In genomic region chr1:201183728-201184127, GRCh38 we compare ENCODE assay signal across 25 cellular contexts. TPM values are rescaled to one million over a fixed set of nuclear protein-coding genes. Genes with fewer than 3 reads are reported as not detected.
A peak's percentile ranks its signal among the peaks of the same experiment; 100 is the strongest.
DNase-seq lines count a peak whose midpoint lies in the region; ATAC-seq and TF ChIP-seq lines count a peak whose summit lies in the region.
"Had no signal": no experiment of that assay in that cellular context is flagged by ENCODE, and none has a peak within 500 bp of the region (broad histone marks: within the 10 kb centered on the region; RNA-seq: fewer than 3 reads in every experiment).

No MANE protein-coding gene starts in this region.

- no peak overlapping the region for H3K4ac ChIP-seq in trophoblast cell (ENCODE audit: low read depth, low read length)

- CTCF ChIA-PET in CD4-positive, alpha-beta T cell (lab: Charles Lee) = no interaction called here

- H3K9me3 Mint-ChIP-seq in endodermal cell = peaks cover 7% of the 10 kb centered on the region
- H3K9me3 Mint-ChIP-seq in CD4-positive, alpha-beta T cell = no peaks in the 10 kb centered on the region

- H3K18ac ChIP-seq in trophoblast cell (ENCODE audit: low read length) = peak overlapping the region; percentile 62

- no peak overlapping the region for H3K4me3 Mint-ChIP-seq in endodermal cell
- H3K4me3 Mint-ChIP-seq in CD4-positive, alpha-beta T cell = no peak overlapping the region
- H3K4me3 Mint-ChIP-seq: CD4-positive, alpha-beta memory T cell had no signal

- peaks cover 24% of the 10 kb centered on the region for H3K27me3 Mint-ChIP-seq in endodermal cell (ENCODE audit: insufficient read depth)
- peaks cover 47% of the 10 kb centered on the region for H3K27me3 Mint-ChIP-seq in CD4-positive, alpha-beta T cell

- H4K20me1 ChIP-seq in hepatocyte (ENCODE audit: insufficient read depth, poor library complexity, severe bottlenecking) = no peaks in the 10 kb centered on the region
- H4K20me1 ChIP-seq: BLaER1 had no signal

- H3K27me3 ChIP-seq in SJSA1 (replicated peaks) (no peaks in the 10 kb centered on the region), hepatocyte (peaks cover 5% of the 10 kb centered on the region), trophoblast cell (ENCODE audit: insufficient read depth, low read length) (no peaks in the 10 kb centered on the region), suprapubic skin (no peaks in the 10 kb centered on the region), sigmoid colon (no peaks in the 10 kb centered on the region), endodermal cell (ENCODE audit: control insufficient read depth, insufficient read depth, low read length, poor library complexity, severe bottlenecking) (peaks cover 17% of the 10 kb centered on the region)
- peaks cover 8% of the 10 kb centered on the region for H3K27me3 ChIP-seq in CD4-positive, alpha-beta T cell (ENCODE audit: control insufficient read depth, insufficient read depth, low read length)
- H3K27me3 ChIP-seq: BLaER1 had no signal

- H3K9me3 ChIP-seq in SJSA1 (replicated peaks) (no peaks in the 10 kb centered on the region), hepatocyte (ENCODE audit: low read depth) (no peaks in the 10 kb centered on the region), trophoblast cell (ENCODE audit: insufficient read depth, low read depth, low read length) (peaks cover 7% of the 10 kb centered on the region), suprapubic skin (no peaks in the 10 kb centered on the region), sigmoid colon (no peaks in the 10 kb centered on the region), endodermal cell (ENCODE audit: control insufficient read depth, low read length) (peaks cover 7% of the 10 kb centered on the region)
- H3K9me3 ChIP-seq in CD4-positive, alpha-beta T cell (ENCODE audit: control insufficient read depth, low read length) = no peaks in the 10 kb centered on the region
- H3K9me3 ChIP-seq: Caco-2 had no signal

- H3K27ac ChIP-seq in SJSA1 = peak overlapping the region; percentile 89
- H3K27ac ChIP-seq in hepatocyte = peak overlapping the region; percentile 82
- no peak overlapping the region for H3K27ac ChIP-seq in trophoblast cell (ENCODE audit: low read depth, low read length)
- no peak overlapping the region for H3K27ac ChIP-seq in suprapubic skin
- H3K27ac ChIP-seq in sigmoid colon = no peak overlapping the region
- no peak overlapping the region for H3K27ac ChIP-seq in endodermal cell (ENCODE audit: low read depth, low read length)
- no peak overlapping the region for H3K27ac ChIP-seq in CD4-positive, alpha-beta T cell (ENCODE audit: low read depth, low read length)
- H3K27ac ChIP-seq: BLaER1 had no signal

- no peak overlapping the region for H3K23ac ChIP-seq in trophoblast cell (ENCODE audit: low read length)

- intact Hi-C loops in sigmoid colon (cut with DNase I) = no loop called here
- intact Hi-C loops in CD4-positive, alpha-beta T cell (cut with DNase I, micrococcal nuclease) = no loop called here

- H3K36me3 ChIP-seq in SJSA1 (no peaks in the 10 kb centered on the region), hepatocyte (replicated peaks; ENCODE audit: insufficient read depth, low read depth) (no peaks in the 10 kb centered on the region), trophoblast cell (ENCODE audit: control insufficient read depth in 1 of 2, insufficient read depth in 2 of 2, low read length in 2 of 2) (no peaks in the 10 kb centered on the region), suprapubic skin (no peaks in the 10 kb centered on the region), sigmoid colon (no peaks in the 10 kb centered on the region), endodermal cell (ENCODE audit: control insufficient read depth, insufficient read depth, low read length) (no peaks in the 10 kb centered on the region)
- H3K36me3 ChIP-seq: BLaER1 had no signal

- H3K4me1 Mint-ChIP-seq in endodermal cell = peaks cover 8% of the 10 kb centered on the region
- H3K4me1 Mint-ChIP-seq in CD4-positive, alpha-beta T cell (ENCODE audit: low read depth) = no peaks in the 10 kb centered on the region
- H3K4me1 Mint-ChIP-seq: CD4-positive, alpha-beta memory T cell had no signal

- H2AFZ ChIP-seq in hepatocyte = no peak overlapping the region
- no peak overlapping the region for H2AFZ ChIP-seq in trophoblast cell (ENCODE audit: insufficient read depth, low read length, poor library complexity)

- H2BK120ac ChIP-seq in trophoblast cell (ENCODE audit: insufficient read depth, low read length, poor library complexity) = peak overlapping the region; percentile 16

- H3K4me3 ChIP-seq in SJSA1 = no peak overlapping the region
- H3K4me3 ChIP-seq in hepatocyte = no peak overlapping the region
- no peak overlapping the region for H3K4me3 ChIP-seq in trophoblast cell (ENCODE audit: low read depth, low read length)
- H3K4me3 ChIP-seq in suprapubic skin = no peak overlapping the region
- no peak overlapping the region for H3K4me3 ChIP-seq in sigmoid colon
- H3K4me3 ChIP-seq in endodermal cell (ENCODE audit: low read length) = no peak overlapping the region
- H3K4me3 ChIP-seq: BLaER1, GM12878 had no signal

- ATAC-seq in CD4-positive, alpha-beta T cell (ENCODE audit: poor library complexity) = no peak

- TF ChIP-seq CTCF in hepatocyte (IDR thresholded peaks at IDR 0.05; ENCODE audit: poor library complexity) (no peak), suprapubic skin (IDR thresholded peaks at IDR 0.05) (no peak), sigmoid colon (IDR thresholded peaks at IDR 0.05) (no peak), endodermal cell (conservative IDR thresholded peaks at IDR 0.05) (no peak)
- no peak for TF ChIP-seq CTCF in CD4-positive, alpha-beta T cell (IDR thresholded peaks at IDR 0.05)

- WGBS in hepatocyte (ENCODE audit: low lambda C conversion rate, missing lambda C conversion rate) = 85% methylated on average over 5 of the region's 5 CpGs
- no CpG with 5 or more reads among the region's 5 CpGs for WGBS in trophoblast cell (ENCODE audit: extremely low coverage, insufficient coverage, insufficient read length)
- 84% methylated on average over 5 of the region's 5 CpGs for WGBS in suprapubic skin
- 83 to 85% methylated on average over 5 of the region's 5 CpGs for WGBS in sigmoid colon, 2 donors
- 96% methylated on average over 5 of the region's 5 CpGs; no CpG with 5 or more reads in 1 of the 2 experiments for WGBS in endodermal cell (ENCODE audit: insufficient coverage in 1 of 2, insufficient read length in 1 of 2), 2 experiments

- peak overlapping the region; percentile 73 for H2AK5ac ChIP-seq in trophoblast cell (ENCODE audit: low read length)

- peak overlapping the region; percentile 11 for H4K91ac ChIP-seq in trophoblast cell (ENCODE audit: low read depth, low read length)

- H2BK5ac ChIP-seq in trophoblast cell (ENCODE audit: low read depth, low read length, poor library complexity) = peak overlapping the region; percentile 24

- no peaks in the 10 kb centered on the region for H3K9me2 ChIP-seq in hepatocyte (replicated peaks; ENCODE audit: insufficient read depth)

- H4K8ac ChIP-seq in trophoblast cell (ENCODE audit: low read depth, low read length) = no peak overlapping the region

- no peak overlapping the region for H3K9ac ChIP-seq in trophoblast cell (ENCODE audit: low read length)
- H3K9ac ChIP-seq in endodermal cell (ENCODE audit: extremely low read depth, low read length, poor library complexity, severe bottlenecking) = no peak overlapping the region
- H3K9ac ChIP-seq: BLaER1 had no signal

- TF ChIP-seq EP300 in suprapubic skin (IDR thresholded peaks at IDR 0.05) (no peak), sigmoid colon (IDR thresholded peaks at IDR 0.05) (no peak)

- TF ChIP-seq POLR2A in suprapubic skin (IDR thresholded peaks at IDR 0.05) (no peak), sigmoid colon (IDR thresholded peaks at IDR 0.05) (no peak)

- H3K36me3 Mint-ChIP-seq in endodermal cell (ENCODE audit: low read depth) = no peaks in the 10 kb centered on the region
- no peaks in the 10 kb centered on the region for H3K36me3 Mint-ChIP-seq in CD4-positive, alpha-beta T cell (ENCODE audit: low read depth)

- peak overlapping the region; percentile 19 for H2BK12ac ChIP-seq in trophoblast cell (ENCODE audit: low read length)

- H3K4me1 ChIP-seq in SJSA1 (replicated peaks) (peaks cover 42% of the 10 kb centered on the region), hepatocyte (ENCODE audit: insufficient read depth) (peaks cover 20% of the 10 kb centered on the region), trophoblast cell (ENCODE audit: control insufficient read depth in 1 of 2, insufficient read depth in 2 of 2, low read length in 2 of 2) (peaks cover 4 to 9% of the 10 kb centered on the region in 2 experiments), suprapubic skin (peaks cover 14% of the 10 kb centered on the region), sigmoid colon (no peaks in the 10 kb centered on the region), endodermal cell (ENCODE audit: control insufficient read depth, insufficient read depth, low read length) (no peaks in the 10 kb centered on the region)
- H3K4me1 ChIP-seq: Caco-2 had no signal

- H3K4me2 ChIP-seq in hepatocyte = no peak overlapping the region
- no peak overlapping the region for H3K4me2 ChIP-seq in trophoblast cell (ENCODE audit: low read length)
- H3K4me2 ChIP-seq: BLaER1 had no signal

- H3K79me2 ChIP-seq in hepatocyte (no peaks in the 10 kb centered on the region), trophoblast cell (ENCODE audit: control insufficient read depth, insufficient read depth, low read length, poor library complexity) (no peaks in the 10 kb centered on the region)

- POLR2A ChIA-PET in CD4-positive, alpha-beta T cell (lab: Charles Lee) = no interaction called here

- peaks cover 9% of the 10 kb centered on the region for H3K79me1 ChIP-seq in trophoblast cell (ENCODE audit: low read length)

- no peak overlapping the region for H3K27ac Mint-ChIP-seq in endodermal cell
- H3K27ac Mint-ChIP-seq in CD4-positive, alpha-beta T cell = no peak overlapping the region
- H3K27ac Mint-ChIP-seq: CD4-positive, alpha-beta memory T cell had no signal

- DNase-seq in SJSA1 (ENCODE audit: low read depth in 1 of 2, low spot score in 2 of 2) (peak in 1 of 2 experiments; percentile 11), hepatocyte (ENCODE audit: low spot score) (no peak), trophoblast cell (no peak), suprapubic skin (ENCODE audit: low spot score in 2 of 2) (peak; percentile 36 to 47), sigmoid colon (no peak), endodermal cell (no peak), LoVo (ENCODE audit: low spot score) (no peak)
- DNase-seq in CD4-positive, alpha-beta T cell = no peak
- DNase-seq: ACHN; Caco-2; CD4-positive, alpha-beta memory T cell; DMS 273 treated with DMSO at 0.1 percent for 48 hours; DMS79 treated with DMSO at 0.1 percent for 48 hours; NCI-H1694 treated with DMSO at 0.1 percent for 48 hours; NCI-H2081 treated with DMSO at 0.1 percent for 48 hours; NCI-H2171 treated with DMSO at 0.1 percent for 48 hours; NCI-H524 treated with DMSO at 0.1 percent for 48 hours; NCI-H82; OCI-M1; Right ventricle myocardium superior had no signal

- no peak overlapping the region for H4K12ac ChIP-seq in trophoblast cell (ENCODE audit: low read depth, low read length)

- peak overlapping the region; percentile 58 for H3K14ac ChIP-seq in trophoblast cell (ENCODE audit: low read length)

RNA-seq across cellular contexts. Expression of gene IGFN1, which starts 6.9 kb away (rescaled TPM):
- 0.03 TPM in 1 of 2 replicates, not detected in the other for total RNA-seq in SJSA1 (2014; rRNA removed; shearing (Covaris generic))
- total RNA-seq in hepatocyte (0.04 and 3.1 TPM in 2 replicates), suprapubic skin (under 1 TPM in 2 of 4 donors, not detected in 2; 0.13 to 0.57 TPM), sigmoid colon (under 1 TPM in 2 of 4 donors, not detected in 2; 0.14 to 0.55 TPM), endodermal cell (not detected)
- polyA plus RNA-seq in hepatocyte (0.37 TPM in 1 of 2 replicates, not detected in the other), sigmoid colon (under 1 TPM in 2 of 3 donors, not detected in 1; under 0.01 to 0.15 TPM)
- 0.04 and 0.10 TPM in 2 replicates for polyA plus RNA-seq in trophoblast cell (2013)
- polyA plus RNA-seq in endodermal cell (2013, experiment 1 of 2) = 0.18 TPM
- not detected for polyA plus RNA-seq in endodermal cell (2013, experiment 2 of 2)
- total RNA-seq in CD4-positive, alpha-beta T cell = not detected
- total RNA-seq: CD4-positive, alpha-beta memory T cell; GM12878; IMR-90; Right ventricle myocardium superior had no signal
- polyA plus RNA-seq: CD4-positive, alpha-beta memory T cell; GM12878 had no signal

RNA-seq across cellular contexts. Expression of gene TMEM9, which starts 29.5 kb away (rescaled TPM):
- total RNA-seq in SJSA1 (2014; rRNA removed; shearing (Covaris generic)) = 84.3 and 110 TPM in 2 replicates
- total RNA-seq in hepatocyte = 103 and 104 TPM in 2 replicates
- polyA plus RNA-seq in hepatocyte = 99.4 and 113 TPM in 2 replicates
- 56.8 and 61.8 TPM in 2 replicates for polyA plus RNA-seq in trophoblast cell (2013)
- total RNA-seq in suprapubic skin = 10 to 100 TPM; 38.1 to 50.8 (median 40.7) TPM
- 10 to 100 TPM; 56.2 to 78.3 (median 65.5) TPM for total RNA-seq in sigmoid colon
- 10 to 100 TPM; 12.9 to 47.8 (median 14.4) TPM for polyA plus RNA-seq in sigmoid colon
- total RNA-seq in endodermal cell = 100 to 1,000 TPM; 145 to 156 TPM
- 130 TPM for polyA plus RNA-seq in endodermal cell (2013, experiment 1 of 2)
- 119 TPM for polyA plus RNA-seq in endodermal cell (2013, experiment 2 of 2)
- 10 to 100 TPM; 15.7 to 16.5 TPM for total RNA-seq in CD4-positive, alpha-beta T cell

RNA-seq across cellular contexts. Expression of gene ASCL5, which starts 56.7 kb away (rescaled TPM):
- not detected in 2 replicates for total RNA-seq in SJSA1 (2014; rRNA removed; shearing (Covaris generic))
- not detected in 2 replicates for total RNA-seq in hepatocyte
- not detected in 2 replicates for polyA plus RNA-seq in hepatocyte
- 0.04 and 0.05 TPM in 2 replicates for polyA plus RNA-seq in trophoblast cell (2013)
- total RNA-seq in suprapubic skin = not detected
- total RNA-seq in sigmoid colon = not detected
- polyA plus RNA-seq in sigmoid colon = under 1 TPM in 1 of 3 donors, not detected in 2; 0.06 TPM
- 1 to 10 TPM; 1.2 to 1.8 TPM for total RNA-seq in endodermal cell
- polyA plus RNA-seq in endodermal cell (2013, experiment 1 of 2) = not detected
- polyA plus RNA-seq in endodermal cell (2013, experiment 2 of 2) = not detected
- total RNA-seq in CD4-positive, alpha-beta T cell = under 1 TPM; 0.49 to 0.50 TPM
- total RNA-seq: GM12878, H4, IMR-90, MCF 10A, Right ventricle myocardium superior had no signal
- polyA plus RNA-seq: CD4-positive, alpha-beta memory T cell; IMR-90 had no signal

Comparison
In these comparisons a context has a peak if more than half of its experiments do, and no peak if none do; other contexts are left out.
1. DNase-seq: peak in suprapubic skin (2 of 2); none in hepatocyte (single experiment), trophoblast cell (0 of 2), sigmoid colon (single experiment), endodermal cell (single experiment), LoVo (single experiment) and CD4-positive, alpha-beta T cell (0 of 10).
2. H3K27ac ChIP-seq: peak in SJSA1 (single experiment) and hepatocyte (single experiment); none in trophoblast cell (single experiment), suprapubic skin (single experiment), sigmoid colon (0 of 4), endodermal cell (single experiment) and CD4-positive, alpha-beta T cell (single experiment).